8 cellular contexts compared by ENCODE assay signal in the genomic region with DNA sequence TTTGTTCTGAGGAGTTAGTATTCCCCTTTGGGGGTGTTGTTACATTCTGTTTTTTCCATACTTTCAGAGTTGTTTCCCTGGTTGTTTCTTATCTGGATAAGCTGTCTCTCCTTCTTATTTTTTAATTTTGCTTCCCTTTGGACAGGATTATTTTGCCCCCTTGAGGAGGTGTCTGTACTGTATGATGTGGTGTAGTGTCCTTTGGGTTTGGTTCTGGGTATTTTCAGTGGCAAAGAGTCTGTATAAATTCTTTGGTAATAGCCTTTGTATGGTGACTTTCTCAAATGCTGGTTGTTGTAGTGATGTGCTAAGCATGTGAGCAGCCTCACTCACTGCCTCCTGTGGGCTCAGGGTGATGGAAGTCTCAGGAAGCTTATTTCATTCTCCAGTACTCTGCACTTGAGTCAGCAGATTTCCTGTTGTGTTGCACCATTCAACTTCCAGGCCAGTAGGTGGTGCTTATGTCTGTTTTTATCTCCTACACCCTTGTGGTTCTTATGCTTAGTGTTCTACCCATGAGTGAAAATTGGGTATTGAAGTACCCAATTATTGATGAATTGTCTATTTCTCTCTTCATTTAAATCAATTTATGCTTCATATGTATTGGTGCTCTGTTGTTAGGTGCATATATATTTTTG.
DNase-seq lines count a peak whose midpoint lies in the region; ATAC-seq, FAIRE-seq and TF ChIP-seq lines count a peak whose summit lies in the region.

No MANE protein-coding gene starts in this region.

- no peak overlapping the region for H3K9ac ChIP-seq in keratinocyte (ENCODE audit: control insufficient read depth, extremely low read depth, insufficient read depth, low read length)

- FAIRE-seq in keratinocyte (lab: Jason Lieb, UNC), result peak; percentile 39

- H3K36me3 ChIP-seq in keratinocyte (ENCODE audit: control insufficient read depth in 2 of 2, extremely low read depth in 1 of 2, insufficient read depth in 2 of 2, low read length in 2 of 2), result no peaks in the 10 kb centered on the region

- peak; percentile 9 to 48 for DNase-seq in NCI-H2081 (lab: John Stamatoyannopoulos, UW)
- DNase-seq in NCI-H2081 treated with DMSO at 0.1 percent for 48 hours (lab: John Stamatoyannopoulos, UW), result no peak
- peak; percentile 33 for DNase-seq in HS-27A (ENCODE audit: low read depth)
- peak; percentile 23 for DNase-seq in keratinocyte (ENCODE audit: low read depth, low spot score)
- DNase-seq in C1 segment of cervical spinal cord (lab: John Stamatoyannopoulos, UW), result no peak
- DNase-seq in activated T-cell treated with anti-CD3 and anti-CD28 coated beads for 4 hours, result no peak

- H4K20me1 ChIP-seq in keratinocyte (ENCODE audit: control insufficient read depth, extremely low read depth, insufficient read depth, low read length), result no peaks in the 10 kb centered on the region

- H3K9me3 ChIP-seq in keratinocyte (ENCODE audit: control insufficient read depth, low read depth, low read length), result no peaks in the 10 kb centered on the region

- H3K27ac ChIP-seq in VCaP (no peak overlapping the region), keratinocyte (ENCODE audit: control insufficient read depth, insufficient read depth, low read length) (no peak overlapping the region)

- no peak overlapping the region for H3K4me2 ChIP-seq in keratinocyte (ENCODE audit: control insufficient read depth, extremely low read depth, insufficient read depth, low read depth, low read length)

- no peaks in the 10 kb centered on the region for H3K79me2 ChIP-seq in keratinocyte (ENCODE audit: control insufficient read depth, insufficient read depth, low read length)

- peak; percentile 82 for ATAC-seq in GM19452 (IDR thresholded peaks at IDR 0.05; ENCODE audit: unreplicated experiment)

- no peak overlapping the region for H2AFZ ChIP-seq in keratinocyte (ENCODE audit: control insufficient read depth, low read length)

- TF ChIP-seq CTCF in VCaP (conservative IDR thresholded peaks at IDR 0.05) (peak; percentile 73), keratinocyte (optimal IDR thresholded peaks at IDR 0.05 in 1 of 3, IDR thresholded peaks at IDR 0.05 in 1 of 3, conservative IDR thresholded peaks at IDR 0.05 in 1 of 3; ENCODE audit: extremely low read depth in 1 of 3, insufficient read depth in 2 of 3, low read length in 3 of 3) (peak; percentile 56 to 68 (median 68))

- dilution Hi-C loops in keratinocyte (cut with MboI; ENCODE audit: extremely low pct_ligation_motif_present, low sequenced_read_pairs), result no loop called here

- H3K27me3 ChIP-seq in keratinocyte (ENCODE audit: control insufficient read depth, extremely low read depth, insufficient read depth, low read length), result no peaks in the 10 kb centered on the region

- no peaks in the 10 kb centered on the region for H3K9me1 ChIP-seq in keratinocyte (ENCODE audit: control insufficient read depth, extremely low read depth, insufficient read depth, low read length)

- no peak overlapping the region for H3K4me3 ChIP-seq in keratinocyte (ENCODE audit: control insufficient read depth in 2 of 3, extremely low read depth in 1 of 3, insufficient read depth in 2 of 3, low read depth in 1 of 3, low read length in 3 of 3)

- peaks cover 6% of the 10 kb centered on the region for H3K4me1 ChIP-seq in keratinocyte (ENCODE audit: control insufficient read depth, extremely low read depth, insufficient read depth, low read length)

Comparison
In these comparisons a context has a peak if more than half of its experiments do, and no peak if none do; other contexts are left out.
1. DNase-seq: peak in NCI-H2081 (2 of 2), HS-27A (single experiment) and keratinocyte (single experiment); none in NCI-H2081 treated with DMSO at 0.1 percent for 48 hours (single experiment), C1 segment of cervical spinal cord (0 of 14) and activated T-cell treated with anti-CD3 and anti-CD28 coated beads for 4 hours (single experiment).